ENCODE assay signal across 27 cellular contexts in genomic region chr13:38473305-38473704, GRCh38.
"Had no signal": no experiment of that assay in that cellular context is flagged by ENCODE, and none has a peak within 500 bp of the region (broad histone marks: within the 10 kb centered on the region; RNA-seq: fewer than 3 reads in every experiment).

No MANE protein-coding gene starts in this region.

- ATAC-seq: activated CD4-positive, alpha-beta T cell treated with anti-CD3 and anti-CD28 coated beads for 36 hours; activated naive CD4-positive, alpha-beta T cell treated with anti-CD3 and anti-CD28 coated beads, Interleukin-2, amount 50 U/mL, for 72 hours; activated T-cell treated with anti-CD3 and anti-CD28 coated beads, Interleukin-2, amount 50 U/mL, for 72 hours had no signal

- H3K27me3 ChIP-seq: ascending aorta, breast epithelium, cardiac muscle cell, colonic mucosa, esophagus squamous epithelium had no signal

- FAIRE-seq: endometrium, endothelial cell of umbilical vein had no signal

- H3K36me3 ChIP-seq: ascending aorta, cardiac muscle cell, colonic mucosa, esophagus squamous epithelium had no signal

- H3K4me3 ChIP-seq: ascending aorta, breast epithelium, cardiac muscle cell, colonic mucosa, esophagus squamous epithelium had no signal

- DNase-seq: activated CD4-positive, alpha-beta memory T cell treated with anti-CD3 and anti-CD28 coated beads, Interleukin-2, amount 10 ng/mL, durations not matched to agents 7 days and 5 days; activated CD4-positive, alpha-beta T cell treated with anti-CD3 and anti-CD28 coated beads for 36 hours; activated CD4-positive, alpha-beta T cell treated with anti-CD3 and anti-CD28 coated beads, Interleukin-2, amount 10 ng/mL, durations not matched to agents 24 days and 14 days; activated CD4-positive, CD25-positive, alpha-beta regulatory T cell; activated CD4-positive, CD25-positive, alpha-beta regulatory T cell treated with anti-CD3 and anti-CD28 coated beads, Interleukin-2, amount 50 U/mL, for 72 hours; activated CD8-positive, alpha-beta memory T cell treated with anti-CD3 and anti-CD28 coated beads, Interleukin-2, amount 50 U/mL, for 48 hours; activated gamma-delta T cell; activated naive CD4-positive, alpha-beta T cell; activated naive CD4-positive, alpha-beta T cell treated with anti-CD3 and anti-CD28 coated beads, Interleukin-2, amount 10 ng/mL, durations not matched to agents 7 days and 5 days; activated naive CD8-positive, alpha-beta T cell treated with anti-CD3 and anti-CD28 coated beads, Interleukin-2, amount 10 ng/mL, durations not matched to agents 7 days and 5 days; activated T-cell treated with anti-CD3 and anti-CD28 coated beads for 4 hours; activated T-cell treated with anti-CD3 and anti-CD28 coated beads, Interleukin-2, amount 50 U/mL, for 24 hours; activated T-cell treated with anti-CD3 and anti-CD28 coated beads, Interleukin-2, amount 50 U/mL, for 72 hours; central memory CD4-positive, alpha-beta T cell; cerebellar nuclear complex; colonic mucosa; effector CD8-positive, alpha-beta T cell; esophagus squamous epithelium; head of caudate nucleus; T-helper 2 cell had no signal

- H3K27ac ChIP-seq: ascending aorta, breast epithelium, cardiac muscle cell, colonic mucosa, epithelial cell of prostate, esophagus squamous epithelium had no signal

- H3K9me3 ChIP-seq: ascending aorta, breast epithelium, colonic mucosa, esophagus squamous epithelium had no signal

- H3K4me1 ChIP-seq: ascending aorta, breast epithelium, colonic mucosa, esophagus squamous epithelium had no signal
